16 cellular contexts compared by ENCODE assay signal in the genomic region with DNA sequence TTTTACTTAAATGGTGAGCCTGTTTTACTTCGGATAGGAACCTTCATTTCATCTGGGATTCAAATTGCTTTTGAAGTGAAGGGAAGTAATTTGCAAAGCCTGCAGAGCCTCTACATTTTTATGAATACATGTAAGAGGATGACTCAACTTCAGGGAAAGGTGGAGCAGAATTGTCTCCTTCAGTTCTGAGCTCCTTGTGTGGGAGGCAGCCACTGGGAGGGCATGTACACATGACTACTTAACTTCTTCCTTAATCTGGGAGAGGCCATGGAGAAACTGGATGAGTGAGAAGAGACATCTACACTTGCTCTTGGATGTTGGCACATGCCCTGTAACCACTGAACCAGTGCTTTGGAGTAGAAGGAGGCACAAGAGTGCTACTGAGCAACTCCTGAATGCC.
"Had no signal": no experiment of that assay in that cellular context is flagged by ENCODE, and none has a peak within 500 bp of the region (broad histone marks: within the 10 kb centered on the region; RNA-seq: fewer than 3 reads in every experiment).

No MANE protein-coding gene starts in this region.

- H3K36me3 ChIP-seq: gastroesophageal sphincter, right lobe of liver, spleen had no signal

- H2AFZ ChIP-seq: hepatocyte had no signal

- H3K4me2 ChIP-seq: hepatocyte had no signal

- H3K4me3 ChIP-seq: body of pancreas, gastroesophageal sphincter, hepatocyte, lung, right lobe of liver, spleen had no signal

- H3K4me3 Mint-ChIP-seq: activated naive CD4-positive, alpha-beta T cell treated with anti-CD3 and anti-CD28 coated beads for 36 hours; naive thymus-derived CD8-positive, alpha-beta T cell; stimulated activated naive B cell treated with anti-CD40 and anti-IgM and Interleukin-4, amounts not matched to agents 10 μg/mL and 1 μg/mL and 100 μg/mL, for 72 hours; type B pancreatic cell; WTC11 had no signal

- H3K4me1 ChIP-seq: body of pancreas, gastroesophageal sphincter, right lobe of liver, spleen had no signal

- H3K79me2 ChIP-seq: hepatocyte had no signal

- H3K9me3 Mint-ChIP-seq: activated naive CD4-positive, alpha-beta T cell treated with anti-CD3 and anti-CD28 coated beads for 36 hours; type B pancreatic cell; WTC11 had no signal

- H3K4me1 Mint-ChIP-seq: naive thymus-derived CD8-positive, alpha-beta T cell; stimulated activated naive B cell treated with anti-CD40 and anti-IgM and Interleukin-4, amounts not matched to agents 10 μg/mL and 1 μg/mL and 100 μg/mL, for 72 hours; WTC11 had no signal

- H3K36me3 Mint-ChIP-seq: naive thymus-derived CD8-positive, alpha-beta T cell; stimulated activated naive B cell treated with anti-CD40 and anti-IgM and Interleukin-4, amounts not matched to agents 10 μg/mL and 1 μg/mL and 100 μg/mL, for 72 hours; type B pancreatic cell; WTC11 had no signal

- H3K27ac ChIP-seq: body of pancreas, gastroesophageal sphincter, hepatocyte, right lobe of liver, spleen had no signal

- H3K27me3 Mint-ChIP-seq: progenitor cell of endocrine pancreas; stimulated activated naive B cell treated with anti-CD40 and anti-IgM and Interleukin-4, amounts not matched to agents 10 μg/mL and 1 μg/mL and 100 μg/mL, for 72 hours; type B pancreatic cell had no signal

- H3K9me3 ChIP-seq: body of pancreas, gastroesophageal sphincter, right lobe of liver, spleen had no signal

- DNase-seq: activated CD4-positive, alpha-beta T cell treated with anti-CD3 and anti-CD28 coated beads for 48 hours; activated naive CD4-positive, alpha-beta T cell treated with anti-CD3 and anti-CD28 coated beads for 36 hours; body of pancreas; left cardiac atrium; naive thymus-derived CD8-positive, alpha-beta T cell; right lobe of liver; spleen; stimulated activated CD4-positive, alpha-beta T cell treated with anti-CD3 and anti-CD28 coated beads, Interleukin-1b, Interleukin-23, amount 100 ng/mL, for 48 hours; stimulated activated naive B cell treated with anti-CD40 and anti-IgM and Interleukin-4, amounts not matched to agents 10 μg/mL and 1 μg/mL and 100 μg/mL, for 72 hours had no signal

- H3K27me3 ChIP-seq: body of pancreas, gastroesophageal sphincter, hepatocyte, right lobe of liver, spleen had no signal

- ATAC-seq: body of pancreas; gastroesophageal sphincter; naive thymus-derived CD8-positive, alpha-beta T cell; right lobe of liver; stimulated activated naive B cell treated with anti-CD40 and anti-IgM and Interleukin-4, amounts not matched to agents 10 μg/mL and 1 μg/mL and 100 μg/mL, for 72 hours; WTC11 had no signal

- FAIRE-seq: endometrium had no signal

- H3K27ac Mint-ChIP-seq: activated naive CD4-positive, alpha-beta T cell treated with anti-CD3 and anti-CD28 coated beads for 36 hours; naive thymus-derived CD8-positive, alpha-beta T cell; progenitor cell of endocrine pancreas; stimulated activated naive B cell treated with anti-CD40 and anti-IgM and Interleukin-4, amounts not matched to agents 10 μg/mL and 1 μg/mL and 100 μg/mL, for 72 hours; type B pancreatic cell; WTC11 had no signal
